ENCODE assay signal across 23 cellular contexts in genomic region chr10:48935141-48935540, GRCh38. TPM values are rescaled to one million over a fixed set of nuclear protein-coding genes. Genes with fewer than 3 reads are reported as not detected.
DNase-seq lines count a peak whose midpoint lies in the region; ATAC-seq and TF ChIP-seq lines count a peak whose summit lies in the region.
"Had no signal": no experiment of that assay in that cellular context is flagged by ENCODE, and none has a peak within 500 bp of the region (broad histone marks: within the 10 kb centered on the region; RNA-seq: fewer than 3 reads in every experiment).

No MANE protein-coding gene starts in this region.

- H3K27me3 ChIP-seq in H7 (ENCODE audit: control insufficient read depth, insufficient read depth, low read length) (no peaks in the 10 kb centered on the region), left lung (no peaks in the 10 kb centered on the region)
- H3K27me3 ChIP-seq: vagina had no signal

- H3K27ac ChIP-seq in left lung: no peak overlapping the region
- H3K27ac ChIP-seq: coronary artery, left ventricle myocardium inferior, parathyroid adenoma, vagina, VCaP had no signal

- intact Hi-C loops in left lung (cut with DNase I): no loop called here

- POLR2A ChIA-PET in WTC11 (lab: Charles Lee): no interaction called here

- H3K4me3 Mint-ChIP-seq in WTC11: no peak overlapping the region
- H3K4me3 Mint-ChIP-seq in stimulated activated memory B cell treated with anti-CD40 and anti-IgM and Interleukin-4, amounts not matched to agents 10 μg/mL and 1 μg/mL and 100 μg/mL, for 72 hours: no peak overlapping the region
- H3K4me3 Mint-ChIP-seq: activated CD4-positive, alpha-beta memory T cell treated with anti-CD3 and anti-CD28 coated beads for 36 hours; activated naive CD4-positive, alpha-beta T cell treated with anti-CD3 and anti-CD28 coated beads, Interleukin-2, amount 50 U/mL, for 24 hours; B cell had no signal

- H3K27me3 Mint-ChIP-seq in WTC11 (ENCODE audit: low read depth): peaks cover 5% of the 10 kb centered on the region; the same call in 1 of the 2 replicates
- no peaks in the 10 kb centered on the region for H3K27me3 Mint-ChIP-seq in stimulated activated memory B cell treated with anti-CD40 and anti-IgM and Interleukin-4, amounts not matched to agents 10 μg/mL and 1 μg/mL and 100 μg/mL, for 72 hours
- H3K27me3 Mint-ChIP-seq: activated naive CD4-positive, alpha-beta T cell treated with anti-CD3 and anti-CD28 coated beads, Interleukin-2, amount 50 U/mL, for 24 hours; B cell had no signal

- H3K36me3 ChIP-seq in H7 (replicated peaks; ENCODE audit: control insufficient read depth, insufficient read depth, low read length) (no peaks in the 10 kb centered on the region), left lung (no peaks in the 10 kb centered on the region)
- H3K36me3 ChIP-seq: left ventricle myocardium inferior, vagina had no signal

- no peaks in the 10 kb centered on the region for H3K4me1 ChIP-seq in left lung
- H3K4me1 ChIP-seq: left ventricle myocardium inferior, parathyroid adenoma, vagina had no signal

- CTCF ChIA-PET in WTC11 (lab: Charles Lee): interaction anchor here (1.0 kb wide), 1 partner anchor 190 kb away, joined by 3 read pairs; no protein-coding TSS in a partner anchor

- DNase-seq in H7 (peak; percentile 53), WTC11 (ENCODE audit: low spot score) (no peak), left lung (no peak), A172 (ENCODE audit: low spot score) (no peak), HuH-7.5 (ENCODE audit: low spot score) (no peak)
- no peak for DNase-seq in stimulated activated naive CD4-positive, alpha-beta T cell (lab: John Stamatoyannopoulos, UW)
- DNase-seq: activated CD4-positive, alpha-beta memory T cell treated with anti-CD3 and anti-CD28 coated beads for 36 hours; activated T-cell treated with anti-CD3 and anti-CD28 coated beads, Interleukin-2, amount 50 U/mL, for 48 hours; GDM1; left ventricle myocardium inferior; NCI-H146; SHP77 treated with DMSO at 0.1 percent for 48 hours had no signal

- TF ChIP-seq CTCF in WTC11 (IDR thresholded peaks at IDR 0.05) (no peak), left lung (IDR thresholded peaks at IDR 0.05) (no peak)

- H3K4me3 ChIP-seq in H7 (ENCODE audit: insufficient read depth, low read depth, low read length): no peak overlapping the region
- H3K4me3 ChIP-seq in left lung: peak overlapping the region in 1 of 2 donors; percentile 11
- H3K4me3 ChIP-seq: coronary artery, GM12878, left ventricle myocardium inferior, vagina had no signal

- H3K4me1 Mint-ChIP-seq in WTC11: peaks cover 15% of the 10 kb centered on the region
- peaks cover 7% of the 10 kb centered on the region for H3K4me1 Mint-ChIP-seq in stimulated activated memory B cell treated with anti-CD40 and anti-IgM and Interleukin-4, amounts not matched to agents 10 μg/mL and 1 μg/mL and 100 μg/mL, for 72 hours
- H3K4me1 Mint-ChIP-seq: activated naive CD4-positive, alpha-beta T cell treated with anti-CD3 and anti-CD28 coated beads, Interleukin-2, amount 50 U/mL, for 24 hours; B cell had no signal

- ATAC-seq in WTC11 (peak; percentile 27), left lung (peak; percentile 44)
- no peak for ATAC-seq in stimulated activated memory B cell treated with anti-CD40 and anti-IgM and Interleukin-4, amounts not matched to agents 10 μg/mL and 1 μg/mL and 100 μg/mL, for 72 hours
- ATAC-seq: GM12878 had no signal

- no peak overlapping the region for H3K27ac Mint-ChIP-seq in WTC11
- H3K27ac Mint-ChIP-seq in stimulated activated memory B cell treated with anti-CD40 and anti-IgM and Interleukin-4, amounts not matched to agents 10 μg/mL and 1 μg/mL and 100 μg/mL, for 72 hours: peak overlapping the region; percentile 42
- H3K27ac Mint-ChIP-seq: activated CD4-positive, alpha-beta memory T cell treated with anti-CD3 and anti-CD28 coated beads for 36 hours; activated naive CD4-positive, alpha-beta T cell treated with anti-CD3 and anti-CD28 coated beads, Interleukin-2, amount 50 U/mL, for 24 hours; B cell had no signal

- H3K36me3 Mint-ChIP-seq in WTC11: no peaks in the 10 kb centered on the region
- peaks cover 59% of the 10 kb centered on the region for H3K36me3 Mint-ChIP-seq in stimulated activated memory B cell treated with anti-CD40 and anti-IgM and Interleukin-4, amounts not matched to agents 10 μg/mL and 1 μg/mL and 100 μg/mL, for 72 hours
- H3K36me3 Mint-ChIP-seq: activated CD4-positive, alpha-beta memory T cell treated with anti-CD3 and anti-CD28 coated beads for 36 hours; activated naive CD4-positive, alpha-beta T cell treated with anti-CD3 and anti-CD28 coated beads, Interleukin-2, amount 50 U/mL, for 24 hours had no signal

- H3K9me3 Mint-ChIP-seq in WTC11: no peaks in the 10 kb centered on the region
- no peaks in the 10 kb centered on the region for H3K9me3 Mint-ChIP-seq in stimulated activated memory B cell treated with anti-CD40 and anti-IgM and Interleukin-4, amounts not matched to agents 10 μg/mL and 1 μg/mL and 100 μg/mL, for 72 hours
- H3K9me3 Mint-ChIP-seq: activated CD4-positive, alpha-beta memory T cell treated with anti-CD3 and anti-CD28 coated beads for 36 hours; activated naive CD4-positive, alpha-beta T cell treated with anti-CD3 and anti-CD28 coated beads, Interleukin-2, amount 50 U/mL, for 24 hours had no signal

- no peaks in the 10 kb centered on the region for H3K9me3 ChIP-seq in left lung
- H3K9me3 ChIP-seq: left ventricle myocardium inferior, vagina had no signal

TF ChIP-seq in WTC11, 78 proteins besides CTCF, POLR2A, EP300 and RAD21:
- no peak for TF ChIP-seq ATF1 (CRISPR knock-in tag; IDR thresholded peaks at IDR 0.05)
- TF ChIP-seq ZNF423 (CRISPR knock-in tag; IDR thresholded peaks at IDR 0.05): 0 out of 2 replicates have a peak, but pooled peaks have one; percentile 8

RNA-seq across cellular contexts. Expression of gene LRRC18, which starts 4.5 kb away (rescaled TPM):
- total RNA-seq in H7 (2014; rRNA removed; shearing (Covaris generic)): not detected in 2 replicates
- not detected in 3 replicates for total RNA-seq in WTC11 (2021)
- 1 to 10 TPM in 1 of 2 donors, under 1 TPM in 1; 0.50 to 1.2 TPM for total RNA-seq in left lung
- not detected in 2 replicates for total RNA-seq in A172 (2014; rRNA removed; shearing (Covaris generic))
- total RNA-seq: activated CD4-positive, alpha-beta memory T cell treated with anti-CD3 and anti-CD28 coated beads for 36 hours; B cell; left ventricle myocardium inferior; MCF 10A; myocyte; T-helper 1 cell treated with Interleukin-12 subunit alpha and Interleukin-12 subunit beta and Interleukin-4 antibody, amounts not matched to agents 30 ng/mL and 1 ng/mL, for 36 hours; vagina had no signal
